Comparison of ENCODE assay signal across 1 cellular context in genomic region chr20:50509923-50510705, GRCh38.
TF ChIP-seq lines count a peak whose summit lies in the region.

PTPN1 (plus strand) TSS chr20:50510383; CDS start chr20:50510528, 145 bp downstream.

TF ChIP-seq in neural cell, 6 proteins besides CTCF, POLR2A, EP300 and RAD21 (continued from another document):
- peak; percentile 82 for TF ChIP-seq REST (IDR thresholded peaks at IDR 0.05; ENCODE audit: borderline replicate concordance)
- TF ChIP-seq EZH2 (IDR thresholded peaks at IDR 0.05; ENCODE audit: borderline replicate concordance, insufficient read depth, low read length, poor library complexity, severe bottlenecking): no peak
- TF ChIP-seq TAF1 (IDR thresholded peaks at IDR 0.05; ENCODE audit: low read depth): peak; percentile 91
- TF ChIP-seq SMC3 (conservative IDR thresholded peaks at IDR 0.05; ENCODE audit: poor library complexity): peak; percentile 6
- peak; percentile 83 for TF ChIP-seq MXI1 (conservative IDR thresholded peaks at IDR 0.05; ENCODE audit: poor library complexity, severe bottlenecking)
